ENCODE assay signal across 8 cellular contexts in genomic region chr3:12194669-12195161, GRCh38. TPM values are rescaled to one million over a fixed set of nuclear protein-coding genes. Genes with fewer than 3 reads are reported as not detected.
DNase-seq lines count a peak whose midpoint lies in the region; ATAC-seq and TF ChIP-seq lines count a peak whose summit lies in the region.

No MANE protein-coding gene starts in this region.

- ATAC-seq in GM21825 (IDR thresholded peaks at IDR 0.05; ENCODE audit: unreplicated experiment) (peak; percentile 51), Right ventricle myocardium inferior (no peak)

- no peaks in the 10 kb centered on the region for H3K27me3 Mint-ChIP-seq in chondrocyte (ENCODE audit: low read depth)

- no peaks in the 10 kb centered on the region for H3K9me3 Mint-ChIP-seq in chondrocyte (ENCODE audit: low read depth)

- intact Hi-C loops in Right ventricle myocardium inferior (cut with DNase I), result no loop called here

- H3K4me3 Mint-ChIP-seq in chondrocyte (ENCODE audit: unreplicated experiment), result no peak overlapping the region

- peak overlapping the region; percentile 95 for H3K27ac Mint-ChIP-seq in chondrocyte (ENCODE audit: unreplicated experiment)

- H3K36me3 Mint-ChIP-seq in chondrocyte (ENCODE audit: low read depth), result no peaks in the 10 kb centered on the region

- DNase-seq in NCI-H2171 treated with DMSO at 0.1 percent for 48 hours (lab: John Stamatoyannopoulos, UW), result peak; percentile 44
- no peak for DNase-seq in NCI-H2171 (lab: John Stamatoyannopoulos, UW)
- DNase-seq in M059J (ENCODE audit: low read depth), result peak; percentile 56
- DNase-seq in chondrocyte (ENCODE audit: low spot score), result no peak
- DNase-seq in stimulated activated CD4-positive, alpha-beta T cell treated with anti-CD3 and anti-CD28 coated beads, Interleukin-4, amount 100 ng/mL, for 24 hours, result peak; percentile 39
- DNase-seq in NCI-H1694 (lab: John Stamatoyannopoulos, UW), result no peak
- no peak for DNase-seq in Right ventricle myocardium inferior (ENCODE audit: missing footprints)

- peaks cover 52% of the 10 kb centered on the region for H3K4me1 Mint-ChIP-seq in chondrocyte (ENCODE audit: low read depth)

- peak; percentile 18 for TF ChIP-seq CTCF in chondrocyte (IDR thresholded peaks at IDR 0.05)

RNA-seq across cellular contexts. Expression of gene TIMP4, which starts 36.0 kb away (rescaled TPM):
- total RNA-seq in M059J (2014; rRNA removed; shearing (Covaris generic)), result 5.1 and 8.9 TPM in 2 replicates
- total RNA-seq in chondrocyte (31.3 to 41.6 TPM (median 31.9 TPM) in 3 replicates), Right ventricle myocardium inferior (23.8 TPM)

Comparison
In these comparisons a context has a peak if more than half of its experiments do, and no peak if none do; other contexts are left out.
1. DNase-seq: peak in NCI-H2171 treated with DMSO at 0.1 percent for 48 hours (single experiment), M059J (single experiment) and stimulated activated CD4-positive, alpha-beta T cell treated with anti-CD3 and anti-CD28 coated beads, Interleukin-4, amount 100 ng/mL, for 24 hours (single experiment); none in NCI-H2171 (single experiment), chondrocyte (single experiment), NCI-H1694 (single experiment) and Right ventricle myocardium inferior (single experiment).